In the genomic region with DNA sequence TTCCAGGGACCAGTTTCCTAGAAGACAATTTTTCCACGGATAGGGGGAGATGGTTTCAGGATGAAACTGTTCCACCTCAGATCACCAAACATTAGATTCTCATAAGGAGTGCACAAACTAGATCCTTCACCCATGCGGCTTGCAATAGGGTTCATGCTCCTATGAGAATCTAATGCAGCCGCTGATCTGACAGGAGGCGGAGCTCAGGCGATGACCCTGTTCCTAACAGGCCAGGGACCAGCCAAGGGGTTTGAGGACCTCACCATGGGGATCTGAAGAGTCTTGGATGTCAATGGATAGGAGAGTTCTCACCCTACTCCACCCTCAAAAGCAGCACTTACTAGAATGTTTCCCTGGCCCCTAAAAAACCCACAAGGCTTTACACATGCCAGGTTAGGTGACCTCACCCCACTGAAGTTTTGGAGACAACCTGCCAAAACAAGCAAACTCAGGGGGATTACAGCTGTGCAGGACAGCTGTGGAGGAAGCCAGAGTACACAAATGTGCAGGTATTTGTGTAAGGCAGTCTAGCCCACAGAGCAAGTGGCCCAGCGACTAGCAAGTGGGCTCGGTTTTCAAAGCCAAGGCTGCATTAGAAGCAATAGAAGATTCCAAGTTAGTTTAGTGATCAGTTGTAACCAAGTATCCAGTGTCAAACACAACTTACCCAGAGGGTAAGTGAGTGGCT, we compare ENCODE assay signal across 26 cellular contexts. TPM values are rescaled to one million over a fixed set of nuclear protein-coding genes. Genes with fewer than 3 reads are reported as not detected.
"Had no signal": no experiment of that assay in that cellular context is flagged by ENCODE, and none has a peak within 500 bp of the region (broad histone marks: within the 10 kb centered on the region; RNA-seq: fewer than 3 reads in every experiment).

No MANE protein-coding gene starts in this region.

- H3K36me3 Mint-ChIP-seq: activated naive CD8-positive, alpha-beta T cell treated with anti-CD3 and anti-CD28 coated beads, Interleukin-2, amount 10 ng/mL, durations not matched to agents 7 days and 5 days; T-cell had no signal

- H3K36me3 ChIP-seq: adrenal gland, cardiac muscle cell, Peyer's patch had no signal

- H3K4me1 ChIP-seq: adrenal gland had no signal

- H3K27ac Mint-ChIP-seq: activated CD8-positive, alpha-beta T cell treated with anti-CD3 and anti-CD28 coated beads for 36 hours; activated naive CD8-positive, alpha-beta T cell treated with anti-CD3 and anti-CD28 coated beads, Interleukin-2, amount 10 ng/mL, durations not matched to agents 7 days and 5 days; activated T-cell treated with anti-CD3 and anti-CD28 coated beads, Interleukin-2, amount 50 U/mL, for 72 hours; activated T-helper 2 cell treated with anti-CD3 and anti-CD28 coated beads, Interferon-gamma antibody, Interleukin-2, Interleukin-4, amounts not matched to agents 10 μg/mL and 5 μg/mL and 100 μg/mL, durations not matched to agents 14 hours and 24 hours and 36 hours; T-cell had no signal

- H3K27me3 ChIP-seq: brain microvascular endothelial cell, Peyer's patch, SJSA1 had no signal

- ATAC-seq: activated CD4-positive, CD25-positive, alpha-beta regulatory T cell treated with anti-CD3 and anti-CD28 coated beads, Interleukin-2, amount 50 U/mL, for 24 hours; activated CD8-positive, alpha-beta T cell treated with anti-CD3 and anti-CD28 coated beads for 36 hours; activated T-cell treated with anti-CD3 and anti-CD28 coated beads, Interleukin-2, amount 50 U/mL, for 72 hours; T-cell had no signal

- H3K4me3 ChIP-seq: adrenal gland, cardiac muscle cell, Peyer's patch, SJSA1 had no signal

- H3K9me3 ChIP-seq: adrenal gland, Peyer's patch, SJSA1 had no signal

- H3K9me3 Mint-ChIP-seq: activated CD8-positive, alpha-beta T cell treated with anti-CD3 and anti-CD28 coated beads for 36 hours; activated naive CD8-positive, alpha-beta T cell treated with anti-CD3 and anti-CD28 coated beads, Interleukin-2, amount 10 ng/mL, durations not matched to agents 7 days and 5 days; activated T-cell treated with anti-CD3 and anti-CD28 coated beads, Interleukin-2, amount 50 U/mL, for 72 hours; activated T-helper 2 cell treated with anti-CD3 and anti-CD28 coated beads, Interferon-gamma antibody, Interleukin-2, Interleukin-4, amounts not matched to agents 10 μg/mL and 5 μg/mL and 100 μg/mL, durations not matched to agents 14 hours and 24 hours and 36 hours; T-cell had no signal

- H3K27ac ChIP-seq: adrenal gland, brain microvascular endothelial cell, cardiac muscle cell, Peyer's patch, RWPE1, SJSA1 had no signal

- DNase-seq: activated CD4-positive, alpha-beta T cell treated with anti-CD3 and anti-CD28 coated beads for 4 hours; activated CD8-positive, alpha-beta memory T cell treated with anti-CD3 and anti-CD28 coated beads, Interleukin-2, amount 50 U/mL, for 4 hours; activated CD8-positive, alpha-beta T cell treated with anti-CD3 and anti-CD28 coated beads for 36 hours; activated gamma-delta T cell treated with Interleukin-2 at 50 U/mL for 16 hours; activated naive CD4-positive, alpha-beta T cell treated with anti-CD3 and anti-CD28 coated beads, Interleukin-2, amount 50 U/mL, for 16 hours; activated naive CD8-positive, alpha-beta T cell treated with anti-CD3 and anti-CD28 coated beads, Interleukin-2, amount 10 ng/mL, durations not matched to agents 7 days and 5 days; activated T-cell treated with anti-CD3 and anti-CD28 coated beads, Interleukin-2, amount 50 U/mL, for 72 hours; adrenal gland; anterior cingulate cortex; brain microvascular endothelial cell; MM.1S; NCI-H1105 treated with DMSO at 0.1 percent for 48 hours; NCI-H1436 treated with DMSO at 0.1 percent for 48 hours; NCI-H187; NCI-H2081 treated with DMSO at 0.1 percent for 48 hours; NCI-H446; NCI-H524; Peyer's patch; Right ventricle myocardium superior; T-cell had no signal

- H3K4me3 Mint-ChIP-seq: activated CD8-positive, alpha-beta T cell treated with anti-CD3 and anti-CD28 coated beads for 36 hours; activated naive CD8-positive, alpha-beta T cell treated with anti-CD3 and anti-CD28 coated beads, Interleukin-2, amount 10 ng/mL, durations not matched to agents 7 days and 5 days; activated T-cell treated with anti-CD3 and anti-CD28 coated beads, Interleukin-2, amount 50 U/mL, for 72 hours; T-cell had no signal

RNA-seq across cellular contexts. Expression of a gene that starts 3.9 kb away (rescaled TPM):
- total RNA-seq: activated naive CD8-positive, alpha-beta T cell treated with anti-CD3 and anti-CD28 coated beads, Interleukin-2, amount 10 ng/mL, durations not matched to agents 7 days and 5 days; activated T-helper 2 cell treated with anti-CD3 and anti-CD28 coated beads, Interferon-gamma antibody, Interleukin-2, Interleukin-4, amounts not matched to agents 10 μg/mL and 5 μg/mL and 100 μg/mL, durations not matched to agents 14 hours and 24 hours and 36 hours; T-helper 2 cell treated with Interferon-gamma antibody and Interleukin-4, amounts not matched to agents 100 ng/mL and 5 ng/mL, for 36 hours had no signal
